10 cellular contexts compared by ENCODE assay signal in genomic region chr15:36601497-36601932, GRCh38. TPM values are rescaled to one million over a fixed set of nuclear protein-coding genes. Genes with fewer than 3 reads are reported as not detected.
DNase-seq lines count a peak whose midpoint lies in the region; ATAC-seq, FAIRE-seq and TF ChIP-seq lines count a peak whose summit lies in the region.
"Had no signal": no experiment of that assay in that cellular context is flagged by ENCODE, and none has a peak within 500 bp of the region (broad histone marks: within the 10 kb centered on the region; RNA-seq: fewer than 3 reads in every experiment).

No MANE protein-coding gene starts in this region.

- H2BK15ac ChIP-seq in mesenchymal stem cell (ENCODE audit: low read depth, poor library complexity, severe bottlenecking): no peak overlapping the region

- DNase-seq in ACHN (peak; percentile 61), astrocyte (ENCODE audit: low read depth) (peak; percentile 97), mesenchymal stem cell (peak; percentile 92), NCI-H748 (lab: John Stamatoyannopoulos, UW; ENCODE audit: unreplicated experiment) (no peak), hippocampal formation (lab: John Stamatoyannopoulos, UW) (no peak), OCI-M2 (lab: John Stamatoyannopoulos, UW; ENCODE audit: unreplicated experiment) (no peak)
- DNase-seq: anterior cingulate cortex had no signal

- H3K23ac ChIP-seq in mesenchymal stem cell (ENCODE audit: low read length in 2 of 2): no peak overlapping the region

- no peak for TF ChIP-seq CTCF in astrocyte (IDR thresholded peaks at IDR 0.05; ENCODE audit: insufficient read depth, low read depth, low read length)

- H3K4me3 ChIP-seq in astrocyte (ENCODE audit: insufficient read depth, low read depth, low read length) (no peak overlapping the region), mesenchymal stem cell (ENCODE audit: insufficient read depth in 1 of 2, low read depth in 1 of 2, low read length in 2 of 2) (peak overlapping the region in 1 of 2 experiments; percentile 44)
- H3K4me3 ChIP-seq: A549 had no signal

- H2AFZ ChIP-seq in astrocyte (ENCODE audit: low read depth, low read length): no peak overlapping the region
- no peak overlapping the region for H2AFZ ChIP-seq in mesenchymal stem cell (ENCODE audit: low read depth, low read length)

- H3K4me2 ChIP-seq in astrocyte (ENCODE audit: low read length) (peak overlapping the region; percentile 39), mesenchymal stem cell (ENCODE audit: low read length, poor library complexity, severe bottlenecking) (no peak overlapping the region)
- H3K4me2 ChIP-seq: A549 had no signal

- no peaks in the 10 kb centered on the region for H3K9me3 ChIP-seq in astrocyte (ENCODE audit: insufficient read depth, low read depth, low read length)
- H3K9me3 ChIP-seq in mesenchymal stem cell (ENCODE audit: control insufficient read depth, low read length): no peaks in the 10 kb centered on the region
- H3K9me3 ChIP-seq: A549 had no signal

- no peak overlapping the region for H2BK5ac ChIP-seq in mesenchymal stem cell (ENCODE audit: low read depth, low read length, poor library complexity, severe bottlenecking)

- 30% methylated on average over 4 of the region's 4 CpGs for WGBS in mesenchymal stem cell

- H3K36me3 ChIP-seq in astrocyte (ENCODE audit: insufficient read depth, low read length) (no peaks in the 10 kb centered on the region), mesenchymal stem cell (ENCODE audit: control insufficient read depth in 1 of 2, insufficient read depth in 2 of 2, low read depth in 1 of 2, low read length in 2 of 2) (no peaks in the 10 kb centered on the region)

- H3K14ac ChIP-seq in mesenchymal stem cell (ENCODE audit: low read length in 2 of 2): no peak overlapping the region

- H3K9me3 Mint-ChIP-seq in astrocyte (ENCODE audit: unreplicated experiment): peaks cover 2% of the 10 kb centered on the region

- peak overlapping the region; percentile 33 to 87 for H2BK12ac ChIP-seq in mesenchymal stem cell (ENCODE audit: low read length in 2 of 2)

- peaks cover 11% of the 10 kb centered on the region for H3K79me1 ChIP-seq in mesenchymal stem cell (replicated peaks; ENCODE audit: low read length, poor library complexity, severe bottlenecking)

- ATAC-seq in HG02588 (IDR thresholded peaks at IDR 0.05; ENCODE audit: unreplicated experiment) (peak; percentile 50), GM19328 (IDR thresholded peaks at IDR 0.05; ENCODE audit: unreplicated experiment) (no peak)
- ATAC-seq: A549 had no signal

- no peak overlapping the region for H3K4me3 Mint-ChIP-seq in astrocyte (ENCODE audit: unreplicated experiment)

- H3K36me3 Mint-ChIP-seq in astrocyte (ENCODE audit: low read depth, unreplicated experiment): no peaks in the 10 kb centered on the region

- H2BK120ac ChIP-seq in mesenchymal stem cell (ENCODE audit: low read depth, low read length): no peak overlapping the region

- H4K20me1 ChIP-seq in astrocyte (ENCODE audit: insufficient read depth, low read length): no peaks in the 10 kb centered on the region

- H4K8ac ChIP-seq in mesenchymal stem cell (ENCODE audit: low read length): no peak overlapping the region

- peaks cover 21% of the 10 kb centered on the region for H3K4me1 Mint-ChIP-seq in astrocyte (ENCODE audit: low read depth, unreplicated experiment)

- H3K9ac ChIP-seq in astrocyte (ENCODE audit: low read length) (peak overlapping the region; percentile 42), mesenchymal stem cell (ENCODE audit: low read length) (peak overlapping the region; percentile 87)

- H3K4ac ChIP-seq in mesenchymal stem cell (ENCODE audit: low read depth in 1 of 2, low read length in 2 of 2): no peak overlapping the region

- no peaks in the 10 kb centered on the region for H3K79me2 ChIP-seq in astrocyte (ENCODE audit: insufficient read depth, low read length)

- H4K91ac ChIP-seq in mesenchymal stem cell (ENCODE audit: low read length): no peak overlapping the region

- peak overlapping the region; percentile 89 for H3K27ac Mint-ChIP-seq in astrocyte (ENCODE audit: unreplicated experiment)

- peak overlapping the region in 1 of 2 experiments; percentile 79 for H3K18ac ChIP-seq in mesenchymal stem cell (ENCODE audit: low read depth in 1 of 2, low read length in 2 of 2)

- H2AK5ac ChIP-seq in mesenchymal stem cell (ENCODE audit: low read length, severe bottlenecking): no peak overlapping the region

- no peaks in the 10 kb centered on the region for H3K27me3 Mint-ChIP-seq in astrocyte (ENCODE audit: low read depth, unreplicated experiment)

- peak overlapping the region; percentile 70 for H3K27ac ChIP-seq in astrocyte (ENCODE audit: low read depth, low read length)
- no peak overlapping the region for H3K27ac ChIP-seq in mesenchymal stem cell (ENCODE audit: low read length, poor library complexity, severe bottlenecking)
- H3K27ac ChIP-seq: A549 had no signal

- H3K4me1 ChIP-seq in astrocyte (ENCODE audit: insufficient read depth, low read length): peaks cover 9% of the 10 kb centered on the region
- no peaks in the 10 kb centered on the region for H3K4me1 ChIP-seq in mesenchymal stem cell (ENCODE audit: control insufficient read depth, insufficient read depth, low read depth, low read length)
- H3K4me1 ChIP-seq: A549 had no signal

- peak; percentile 76 for FAIRE-seq in astrocyte (lab: Jason Lieb, UNC)
- FAIRE-seq: A549 had no signal

- in situ Hi-C loops in ACHN (cut with HindIII; ENCODE audit: low pct_ligation_motif_present, low pct_unique_long_range_greater_than_20kb, low sequenced_read_pairs): no loop called here

- no peaks in the 10 kb centered on the region for H3K27me3 ChIP-seq in astrocyte (ENCODE audit: insufficient read depth, low read length)
- H3K27me3 ChIP-seq in mesenchymal stem cell (ENCODE audit: control insufficient read depth in 1 of 2, insufficient read depth in 1 of 2, low read length in 2 of 2): no peaks in the 10 kb centered on the region

RNA-seq across cellular contexts. Expression of gene CDIN1, which starts 22.1 kb away (rescaled TPM):
- total RNA-seq in astrocyte: 18.3 and 19.1 TPM in 2 replicates
- polyA plus RNA-seq in mesenchymal stem cell (2013, experiment 1 of 2): 8.1 TPM
- polyA plus RNA-seq in mesenchymal stem cell (2013, experiment 2 of 2): 9.5 TPM

Comparison
In these comparisons a context has a peak if more than half of its experiments do, and no peak if none do; other contexts are left out.
1. DNase-seq: peak in ACHN (single experiment), astrocyte (single experiment) and mesenchymal stem cell (single experiment); none in NCI-H748 (single experiment), hippocampal formation (0 of 2) and OCI-M2 (single experiment).